In genomic region chr18:12421732-12422131, GRCh38 we compare ENCODE assay signal across 21 cellular contexts. TPM values are rescaled to one million over a fixed set of nuclear protein-coding genes. Genes with fewer than 3 reads are reported as not detected.
DNase-seq lines count a peak whose midpoint lies in the region; ATAC-seq and TF ChIP-seq lines count a peak whose summit lies in the region.
"Had no signal": no experiment of that assay in that cellular context is flagged by ENCODE, and none has a peak within 500 bp of the region (broad histone marks: within the 10 kb centered on the region; RNA-seq: fewer than 3 reads in every experiment).

No MANE protein-coding gene starts in this region.

- peaks cover 0 to 16% (median 3%) of the 10 kb centered on the region in 11 experiments; a peak in 10 of 22 replicates for H3K36me3 ChIP-seq in BLaER1 treated with 17β-estradiol and CSF1 and Interleukin-3, amounts not matched to agents 10 nM and 100 nM
- H3K36me3 ChIP-seq in H7 (replicated peaks; ENCODE audit: control insufficient read depth, insufficient read depth, low read length) (no peaks in the 10 kb centered on the region; the same call in 1 of the 2 replicates), SU-DHL-6 (ENCODE audit: low read length) (no peaks in the 10 kb centered on the region)
- H3K36me3 ChIP-seq: colonic mucosa had no signal

- H3K27me3 ChIP-seq in BLaER1 treated with 17β-estradiol and CSF1 and Interleukin-3, amounts not matched to agents 10 nM and 100 nM, result no peaks in the 10 kb centered on the region
- H3K27me3 ChIP-seq in H7 (ENCODE audit: control insufficient read depth, insufficient read depth, low read length) (no peaks in the 10 kb centered on the region; the same call in 1 of the 2 replicates), SU-DHL-6 (ENCODE audit: low read length) (no peaks in the 10 kb centered on the region)
- H3K27me3 ChIP-seq: body of pancreas, colonic mucosa had no signal

- H3K27me3 Mint-ChIP-seq in glutamatergic neuron (ENCODE audit: unreplicated experiment), result peaks cover 5% of the 10 kb centered on the region
- H3K27me3 Mint-ChIP-seq: stimulated activated naive CD8-positive, alpha-beta T cell treated with anti-CD3 and anti-CD28 coated beads, Interleukin-15, amount 100 ng/mL, for 72 hours had no signal

- H3K36me3 Mint-ChIP-seq in glutamatergic neuron (ENCODE audit: unreplicated experiment), result no peaks in the 10 kb centered on the region
- H3K36me3 Mint-ChIP-seq: CD8-positive, alpha-beta T cell had no signal

- H3K27ac Mint-ChIP-seq in glutamatergic neuron (ENCODE audit: unreplicated experiment), result peak overlapping the region; percentile 77
- H3K27ac Mint-ChIP-seq: activated T-cell treated with anti-CD3 and anti-CD28 coated beads, Interleukin-2, amount 50 U/mL, for 72 hours; CD8-positive, alpha-beta T cell had no signal

- H3K9me3 Mint-ChIP-seq in glutamatergic neuron (ENCODE audit: unreplicated experiment), result peaks cover 2% of the 10 kb centered on the region
- H3K9me3 Mint-ChIP-seq: activated naive CD4-positive, alpha-beta T cell treated with anti-CD3 and anti-CD28 coated beads, Interleukin-2, amount 50 U/mL, for 72 hours; activated T-cell treated with anti-CD3 and anti-CD28 coated beads, Interleukin-2, amount 50 U/mL, for 72 hours; CD8-positive, alpha-beta T cell; HFFc6; stimulated activated naive CD8-positive, alpha-beta T cell treated with anti-CD3 and anti-CD28 coated beads, Interleukin-15, amount 100 ng/mL, for 72 hours had no signal

- peaks cover 7% of the 10 kb centered on the region for H3K4me1 Mint-ChIP-seq in glutamatergic neuron (ENCODE audit: low read depth, unreplicated experiment)

- no peak overlapping the region for H2AFZ ChIP-seq in SU-DHL-6 (ENCODE audit: low read depth, low read length, severe bottlenecking)

- no peaks in the 10 kb centered on the region for H4K20me1 ChIP-seq in BLaER1 treated with 17β-estradiol and CSF1 and Interleukin-3, amounts not matched to agents 10 nM and 100 nM
- no peaks in the 10 kb centered on the region for H4K20me1 ChIP-seq in SU-DHL-6 (ENCODE audit: low read depth, low read length)

- H3K9ac ChIP-seq in BLaER1 treated with 17β-estradiol and CSF1 and Interleukin-3, amounts not matched to agents 10 nM and 100 nM, result peak overlapping the region in 1 of 11 experiments; percentile 78; a peak in 1 of 22 replicates
- H3K9ac ChIP-seq in SU-DHL-6 (ENCODE audit: low read length), result peak overlapping the region; percentile 89

- H3K4me2 ChIP-seq in BLaER1 treated with 17β-estradiol and CSF1 and Interleukin-3, amounts not matched to agents 10 nM and 100 nM, result peak overlapping the region in 8 of 11 experiments; percentile 59 to 99 (median 90); a peak in 13 of 22 replicates
- H3K4me2 ChIP-seq in SU-DHL-6 (ENCODE audit: low read depth, low read length, poor library complexity, severe bottlenecking), result peak overlapping the region; percentile 63

- H3K4me3 Mint-ChIP-seq in glutamatergic neuron (ENCODE audit: unreplicated experiment), result no peak overlapping the region

- no peaks in the 10 kb centered on the region for H3K9me3 ChIP-seq in BLaER1 treated with 17β-estradiol and CSF1 and Interleukin-3, amounts not matched to agents 10 nM and 100 nM (replicated peaks in 1 of 11)
- no peaks in the 10 kb centered on the region for H3K9me3 ChIP-seq in SU-DHL-6 (ENCODE audit: insufficient read depth, low read length)
- H3K9me3 ChIP-seq: body of pancreas, colonic mucosa, mucosa of descending colon had no signal

- H3K4me1 ChIP-seq in BLaER1 treated with 17β-estradiol and CSF1 and Interleukin-3, amounts not matched to agents 10 nM and 100 nM, result peaks cover 5 to 47% (median 33%) of the 10 kb centered on the region in 10 experiments
- H3K4me1 ChIP-seq: body of pancreas, colonic mucosa had no signal

- peaks cover 38% of the 10 kb centered on the region for H3F3A ChIP-seq in SU-DHL-6 (ENCODE audit: insufficient read depth)

- no peaks in the 10 kb centered on the region for H3K9me2 ChIP-seq in SU-DHL-6 (replicated peaks; ENCODE audit: insufficient read depth, low read length)

- no peak overlapping the region for H3K27ac ChIP-seq in BLaER1 treated with 17β-estradiol and CSF1 and Interleukin-3, amounts not matched to agents 10 nM and 100 nM
- peak overlapping the region; percentile 89 for H3K27ac ChIP-seq in SU-DHL-6 (ENCODE audit: low read depth, low read length)
- H3K27ac ChIP-seq: body of pancreas, colonic mucosa had no signal

- DNase-seq in H7, result peak; percentile 70
- DNase-seq in glutamatergic neuron, result no peak
- no peak for DNase-seq in SW480 (ENCODE audit: low spot score)
- DNase-seq in NOMO-1 treated with dmso at 0.1 percent for 144 hours (lab: John Stamatoyannopoulos, UW; ENCODE audit: unreplicated experiment), result no peak
- no peak for DNase-seq in HPDE6-E6E7 (ENCODE audit: extremely low spot score)
- DNase-seq: activated CD8-positive, alpha-beta memory T cell treated with anti-CD3 and anti-CD28 coated beads for 24 hours; activated T-cell treated with anti-CD3 and anti-CD28 coated beads, Interleukin-2, amount 50 U/mL, for 72 hours; body of pancreas; CD8-positive, alpha-beta T cell; colonic mucosa; HFFc6; IMR-90; MM.1S; mucosa of descending colon; NCI-H774; stimulated activated naive CD8-positive, alpha-beta T cell treated with anti-CD3 and anti-CD28 coated beads, Interleukin-15, amount 100 ng/mL, for 72 hours; T1000 had no signal

- H3K79me2 ChIP-seq in SU-DHL-6 (ENCODE audit: insufficient read depth, low read length), result no peaks in the 10 kb centered on the region

- no peak overlapping the region for H3K4me3 ChIP-seq in BLaER1 treated with 17β-estradiol and CSF1 and Interleukin-3, amounts not matched to agents 10 nM and 100 nM
- no peak overlapping the region for H3K4me3 ChIP-seq in H7 (ENCODE audit: insufficient read depth, low read depth, low read length)
- H3K4me3 ChIP-seq in SU-DHL-6 (ENCODE audit: insufficient read depth, low read length, poor library complexity, severe bottlenecking), result peak overlapping the region; percentile 35
- H3K4me3 ChIP-seq: body of pancreas, colonic mucosa, mucosa of descending colon had no signal

- no peak for ATAC-seq in SK-N-SH treated with all-trans-retinoic acid at 6 μM for 48 hours
- ATAC-seq: activated naive CD4-positive, alpha-beta T cell treated with anti-CD3 and anti-CD28 coated beads, Interleukin-2, amount 50 U/mL, for 72 hours; activated T-cell treated with anti-CD3 and anti-CD28 coated beads, Interleukin-2, amount 50 U/mL, for 72 hours; body of pancreas; CD8-positive, alpha-beta T cell; mucosa of descending colon; stimulated activated naive CD8-positive, alpha-beta T cell treated with anti-CD3 and anti-CD28 coated beads, Interleukin-15, amount 100 ng/mL, for 72 hours had no signal

- TF ChIP-seq CTCF in SU-DHL-6 (IDR thresholded peaks at IDR 0.05; ENCODE audit: insufficient read depth, low read length, poor library complexity, severe bottlenecking), result no peak
- no peak for TF ChIP-seq CTCF in glutamatergic neuron (IDR thresholded peaks at IDR 0.05; ENCODE audit: partially characterized antibody, unreplicated experiment)

TF ChIP-seq in SK-N-SH treated with all-trans-retinoic acid at 6 μM for 48 hours, 23 proteins besides CTCF, POLR2A, EP300 and RAD21:
- TF ChIP-seq ZNF70 (CRISPR knock-in tag; IDR thresholded peaks at IDR 0.05), result no peak
- no peak for TF ChIP-seq ESRRG (CRISPR knock-in tag; IDR thresholded peaks at IDR 0.05)
- no peak for TF ChIP-seq ZFP30 (CRISPR knock-in tag; IDR thresholded peaks at IDR 0.05)
- TF ChIP-seq POU6F1 (CRISPR knock-in tag; IDR thresholded peaks at IDR 0.05; ENCODE audit: borderline replicate concordance, low read depth), result no peak
- TF ChIP-seq, protein P1, sequence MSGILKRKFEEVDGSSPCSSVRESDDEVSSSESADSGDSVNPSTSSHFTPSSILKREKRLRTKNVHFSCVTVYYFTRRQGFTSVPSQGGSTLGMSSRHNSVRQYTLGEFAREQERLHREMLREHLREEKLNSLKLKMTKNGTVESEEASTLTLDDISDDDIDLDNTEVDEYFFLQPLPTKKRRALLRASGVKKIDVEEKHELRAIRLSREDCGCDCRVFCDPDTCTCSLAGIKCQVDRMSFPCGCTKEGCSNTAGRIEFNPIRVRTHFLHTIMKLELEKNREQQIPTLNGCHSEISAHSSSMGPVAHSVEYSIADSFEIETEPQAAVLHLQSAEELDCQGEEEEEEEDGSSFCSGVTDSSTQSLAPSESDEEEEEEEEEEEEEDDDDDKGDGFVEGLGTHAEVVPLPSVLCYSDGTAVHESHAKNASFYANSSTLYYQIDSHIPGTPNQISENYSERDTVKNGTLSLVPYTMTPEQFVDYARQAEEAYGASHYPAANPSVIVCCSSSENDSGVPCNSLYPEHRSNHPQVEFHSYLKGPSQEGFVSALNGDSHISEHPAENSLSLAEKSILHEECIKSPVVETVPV (CRISPR knock-in tag; IDR thresholded peaks at IDR 0.05), result no peak
- no peak for TF ChIP-seq RARB (CRISPR knock-in tag; IDR thresholded peaks at IDR 0.05)
- no peak for TF ChIP-seq SNAI2 (CRISPR knock-in tag; IDR thresholded peaks at IDR 0.05)
- no peak for TF ChIP-seq ARNTL (CRISPR knock-in tag; IDR thresholded peaks at IDR 0.05; ENCODE audit: borderline replicate concordance, low read depth)
- no peak for TF ChIP-seq ZC3H10 (CRISPR knock-in tag; IDR thresholded peaks at IDR 0.05)

RNA-seq across cellular contexts. Expression of gene PRELID3A, which starts 14.0 kb away (rescaled TPM):
- total RNA-seq in H7 (2014; rRNA removed; shearing (Covaris generic)), result 5.4 and 7.8 TPM in 2 replicates
- total RNA-seq in glutamatergic neuron (ENCODE audit: unreplicated experiment), result 7.5 TPM
- total RNA-seq: body of pancreas had no signal

RNA-seq across cellular contexts. Expression of gene AFG3L2, which starts 44.7 kb away (rescaled TPM):
- total RNA-seq in H7 (2014; rRNA removed; shearing (Covaris generic)), result 108 and 132 TPM in 2 replicates
- total RNA-seq in glutamatergic neuron (ENCODE audit: unreplicated experiment), result 46.7 TPM
